ENCODE assay signal across 17 cellular contexts in the genomic region with DNA sequence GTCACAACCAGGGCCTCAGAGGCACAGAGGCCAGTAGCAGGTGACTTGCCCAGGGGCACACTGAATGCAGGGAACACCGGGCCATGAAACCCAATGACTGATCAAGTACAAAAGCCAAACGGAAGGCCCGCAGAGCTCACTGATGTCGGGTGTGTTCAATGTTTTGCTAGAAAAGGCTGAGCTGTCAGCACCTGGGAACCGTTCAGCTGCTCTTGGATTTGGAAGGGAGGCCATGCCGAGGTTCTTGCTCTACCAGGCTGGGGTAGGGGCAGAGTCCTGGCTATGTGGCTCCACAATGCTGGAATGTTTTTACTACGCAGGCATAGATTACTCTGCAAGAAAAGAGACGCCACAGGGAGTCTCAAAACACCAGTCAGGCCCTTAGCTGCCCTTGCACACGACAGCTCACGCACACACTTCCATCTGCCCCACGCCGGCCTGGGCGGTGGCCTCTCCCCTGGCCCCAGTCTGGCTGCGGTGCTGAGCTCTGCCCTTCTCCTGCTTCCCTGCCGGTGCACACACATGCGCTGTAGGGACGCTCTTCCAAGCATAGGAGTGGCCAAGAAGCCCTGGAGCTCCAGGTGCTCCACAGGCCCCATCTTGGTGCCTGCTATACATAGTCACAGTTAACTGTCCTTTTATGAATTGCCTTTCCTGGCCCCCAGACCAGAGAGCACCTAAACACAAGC.
DNase-seq lines count a peak whose midpoint lies in the region; ATAC-seq, FAIRE-seq and TF ChIP-seq lines count a peak whose summit lies in the region.
"Had no signal": no experiment of that assay in that cellular context is flagged by ENCODE, and none has a peak within 500 bp of the region (broad histone marks: within the 10 kb centered on the region; RNA-seq: fewer than 3 reads in every experiment).

No MANE protein-coding gene starts in this region.

- no peaks in the 10 kb centered on the region for H3K4me1 Mint-ChIP-seq in astrocyte (ENCODE audit: low read depth, unreplicated experiment)

- DNase-seq in G401 (ENCODE audit: low spot score) (peak; percentile 73), astrocyte (ENCODE audit: low read depth) (no peak), right atrium auricular region (ENCODE audit: low spot score) (no peak), posterior vena cava (ENCODE audit: low spot score) (peak; percentile 70), NOMO-1 (lab: John Stamatoyannopoulos, UW; ENCODE audit: unreplicated experiment in 2 of 2) (no peak), left lobe of liver (ENCODE audit: low spot score) (no peak)
- DNase-seq in activated CD4-positive, alpha-beta T cell treated with anti-CD3 and anti-CD28 coated beads, Interleukin-2, amount 50 U/mL, for 48 hours = no peak
- DNase-seq in stimulated activated naive CD4-positive, alpha-beta T cell (lab: John Stamatoyannopoulos, UW) = no peak
- DNase-seq: activated CD4-positive, alpha-beta T cell treated with anti-CD3 and anti-CD28 coated beads for 1 hour; KBM-7; MV-4-11; NCI-H1930; NCI-H446 treated with DMSO at 0.1 percent for 48 hours had no signal

- intact Hi-C loops in posterior vena cava (cut with DNase I) = no loop called here

- H3K9me3 ChIP-seq in astrocyte (ENCODE audit: insufficient read depth, low read depth, low read length) = no peaks in the 10 kb centered on the region
- H3K9me3 ChIP-seq in right atrium auricular region = no peaks in the 10 kb centered on the region
- H3K9me3 ChIP-seq: gastroesophageal sphincter had no signal

- ATAC-seq in left lobe of liver = no peak
- ATAC-seq: activated naive CD4-positive, alpha-beta T cell treated with anti-CD3 and anti-CD28 coated beads, Interleukin-2, amount 50 U/mL, for 72 hours; gastroesophageal sphincter; SK-N-SH treated with all-trans-retinoic acid at 6 μM for 48 hours had no signal

- no peak for FAIRE-seq in astrocyte (lab: Jason Lieb, UNC)

- H3K4me2 ChIP-seq in astrocyte (ENCODE audit: low read length) = no peak overlapping the region

- H3K36me3 Mint-ChIP-seq in astrocyte (ENCODE audit: low read depth, unreplicated experiment) = peaks cover 28% of the 10 kb centered on the region
- H3K36me3 Mint-ChIP-seq: activated naive CD4-positive, alpha-beta T cell treated with anti-CD3 and anti-CD28 coated beads, Interleukin-2, amount 50 U/mL, for 72 hours had no signal

- no peak overlapping the region for H2AFZ ChIP-seq in astrocyte (ENCODE audit: low read depth, low read length)

- no peak overlapping the region for H3K9ac ChIP-seq in astrocyte (ENCODE audit: low read length)

- no peaks in the 10 kb centered on the region for H3K36me3 ChIP-seq in astrocyte (ENCODE audit: insufficient read depth, low read length)
- peaks cover 7% of the 10 kb centered on the region for H3K36me3 ChIP-seq in right atrium auricular region

- no peaks in the 10 kb centered on the region for H3K4me1 ChIP-seq in astrocyte (ENCODE audit: insufficient read depth, low read length)
- H3K4me1 ChIP-seq in right atrium auricular region = peaks cover 0 to 92% of the 10 kb centered on the region in 2 donors

- H3K27me3 ChIP-seq in astrocyte (ENCODE audit: insufficient read depth, low read length) (no peaks in the 10 kb centered on the region), right atrium auricular region (no peaks in the 10 kb centered on the region)
- H3K27me3 ChIP-seq: gastroesophageal sphincter had no signal

- in situ Hi-C loops in G401 (cut with HindIII; ENCODE audit: low sequenced_read_pairs) = no loop called here

- H3K27ac ChIP-seq in astrocyte (ENCODE audit: low read depth, low read length) (no peak overlapping the region), right atrium auricular region (peak overlapping the region; percentile 75 to 90)
- H3K27ac ChIP-seq: gastroesophageal sphincter had no signal

- TF ChIP-seq CTCF in astrocyte (IDR thresholded peaks at IDR 0.05; ENCODE audit: insufficient read depth, low read depth, low read length) (no peak), right atrium auricular region (IDR thresholded peaks at IDR 0.05) (no peak)

- H3K9me3 Mint-ChIP-seq in astrocyte (ENCODE audit: unreplicated experiment) = peaks cover 1% of the 10 kb centered on the region
- H3K9me3 Mint-ChIP-seq: activated naive CD4-positive, alpha-beta T cell treated with anti-CD3 and anti-CD28 coated beads, Interleukin-2, amount 50 U/mL, for 72 hours had no signal

- no peaks in the 10 kb centered on the region for H3K27me3 Mint-ChIP-seq in astrocyte (ENCODE audit: low read depth, unreplicated experiment)

- H3K4me3 ChIP-seq in astrocyte (ENCODE audit: insufficient read depth, low read depth, low read length) = no peak overlapping the region
- H3K4me3 ChIP-seq in right atrium auricular region = no peak overlapping the region
- H3K4me3 ChIP-seq: gastroesophageal sphincter, skin epidermis had no signal

- peaks cover 93% of the 10 kb centered on the region for H4K20me1 ChIP-seq in astrocyte (ENCODE audit: insufficient read depth, low read length)

- H3K27ac Mint-ChIP-seq in astrocyte (ENCODE audit: unreplicated experiment) = peak overlapping the region; percentile 30
- H3K27ac Mint-ChIP-seq: activated naive CD4-positive, alpha-beta T cell treated with anti-CD3 and anti-CD28 coated beads, Interleukin-2, amount 50 U/mL, for 72 hours had no signal

- H3K4me3 Mint-ChIP-seq in astrocyte (ENCODE audit: unreplicated experiment) = no peak overlapping the region

- peaks cover 84% of the 10 kb centered on the region for H3K79me2 ChIP-seq in astrocyte (ENCODE audit: insufficient read depth, low read length)

Comparison
In these comparisons a context has a peak if more than half of its experiments do, and no peak if none do; other contexts are left out.
1. DNase-seq: peak in G401 (single experiment) and posterior vena cava (single experiment); none in astrocyte (single experiment), right atrium auricular region (single experiment), NOMO-1 (0 of 2), left lobe of liver (single experiment), activated CD4-positive, alpha-beta T cell treated with anti-CD3 and anti-CD28 coated beads, Interleukin-2, amount 50 U/mL, for 48 hours (0 of 2) and stimulated activated naive CD4-positive, alpha-beta T cell (0 of 6).